In genomic region chr4:43716721-43717395, GRCh38 we compare ENCODE assay signal across 12 cellular contexts.
DNase-seq lines count a peak whose midpoint lies in the region; ATAC-seq lines count a peak whose summit lies in the region.
"Had no signal": no experiment of that assay in that cellular context is flagged by ENCODE, and none has a peak within 500 bp of the region (broad histone marks: within the 10 kb centered on the region; RNA-seq: fewer than 3 reads in every experiment).

No MANE protein-coding gene starts in this region.

- CTCF ChIA-PET in activated CD8-positive, alpha-beta memory T cell treated with anti-CD3 and anti-CD28 coated beads, Interleukin-2, amount 10 ng/mL, durations not matched to agents 7 days and 5 days (lab: Charles Lee): no interaction called here

- in situ Hi-C loops in G401 (cut with HindIII; ENCODE audit: low sequenced_read_pairs): no loop called here

- peaks cover 10% of the 10 kb centered on the region for H3K9me3 Mint-ChIP-seq in activated CD8-positive, alpha-beta memory T cell treated with anti-CD3 and anti-CD28 coated beads, Interleukin-2, amount 10 ng/mL, durations not matched to agents 7 days and 5 days (ENCODE audit: low read depth)

- no peak overlapping the region for H3K4me3 Mint-ChIP-seq in activated CD8-positive, alpha-beta memory T cell treated with anti-CD3 and anti-CD28 coated beads, Interleukin-2, amount 10 ng/mL, durations not matched to agents 7 days and 5 days
- H3K4me3 Mint-ChIP-seq: CD4-positive, alpha-beta memory T cell had no signal

- no peaks in the 10 kb centered on the region for H3K27me3 Mint-ChIP-seq in activated CD8-positive, alpha-beta memory T cell treated with anti-CD3 and anti-CD28 coated beads, Interleukin-2, amount 10 ng/mL, durations not matched to agents 7 days and 5 days
- H3K27me3 Mint-ChIP-seq: CD4-positive, alpha-beta memory T cell had no signal

- H3K4me1 Mint-ChIP-seq in activated CD8-positive, alpha-beta memory T cell treated with anti-CD3 and anti-CD28 coated beads, Interleukin-2, amount 10 ng/mL, durations not matched to agents 7 days and 5 days: no peaks in the 10 kb centered on the region
- H3K4me1 Mint-ChIP-seq: CD4-positive, alpha-beta memory T cell had no signal

- no peaks in the 10 kb centered on the region for H3K36me3 Mint-ChIP-seq in activated CD8-positive, alpha-beta memory T cell treated with anti-CD3 and anti-CD28 coated beads, Interleukin-2, amount 10 ng/mL, durations not matched to agents 7 days and 5 days
- H3K36me3 Mint-ChIP-seq: CD4-positive, alpha-beta memory T cell had no signal

- DNase-seq in G401 (ENCODE audit: low spot score) (peak; percentile 81), NCI-H1092 (lab: John Stamatoyannopoulos, UW) (peak; percentile 14), NCI-H524 treated with DMSO at 0.1 percent for 48 hours (lab: John Stamatoyannopoulos, UW) (peak; percentile 27), inferior parietal cortex (ENCODE audit: extremely low spot score) (peak; percentile 18)
- no peak for DNase-seq in activated CD8-positive, alpha-beta memory T cell treated with anti-CD3 and anti-CD28 coated beads, Interleukin-2, amount 10 ng/mL, durations not matched to agents 7 days and 5 days
- DNase-seq: BE2C; CD4-positive, alpha-beta memory T cell; DMS79 had no signal

- H3K27ac Mint-ChIP-seq in activated CD8-positive, alpha-beta memory T cell treated with anti-CD3 and anti-CD28 coated beads, Interleukin-2, amount 10 ng/mL, durations not matched to agents 7 days and 5 days: no peak overlapping the region
- H3K27ac Mint-ChIP-seq: CD4-positive, alpha-beta memory T cell had no signal

- no peak for ATAC-seq in GM21723 (IDR thresholded peaks at IDR 0.05; ENCODE audit: unreplicated experiment)
- ATAC-seq in activated CD8-positive, alpha-beta memory T cell treated with anti-CD3 and anti-CD28 coated beads, Interleukin-2, amount 10 ng/mL, durations not matched to agents 7 days and 5 days: no peak
- no peak for ATAC-seq in HG03565 (IDR thresholded peaks at IDR 0.05; ENCODE audit: unreplicated experiment)
- ATAC-seq: A549, HepG2 had no signal
